13 cellular contexts compared by ENCODE assay signal in the genomic region with DNA sequence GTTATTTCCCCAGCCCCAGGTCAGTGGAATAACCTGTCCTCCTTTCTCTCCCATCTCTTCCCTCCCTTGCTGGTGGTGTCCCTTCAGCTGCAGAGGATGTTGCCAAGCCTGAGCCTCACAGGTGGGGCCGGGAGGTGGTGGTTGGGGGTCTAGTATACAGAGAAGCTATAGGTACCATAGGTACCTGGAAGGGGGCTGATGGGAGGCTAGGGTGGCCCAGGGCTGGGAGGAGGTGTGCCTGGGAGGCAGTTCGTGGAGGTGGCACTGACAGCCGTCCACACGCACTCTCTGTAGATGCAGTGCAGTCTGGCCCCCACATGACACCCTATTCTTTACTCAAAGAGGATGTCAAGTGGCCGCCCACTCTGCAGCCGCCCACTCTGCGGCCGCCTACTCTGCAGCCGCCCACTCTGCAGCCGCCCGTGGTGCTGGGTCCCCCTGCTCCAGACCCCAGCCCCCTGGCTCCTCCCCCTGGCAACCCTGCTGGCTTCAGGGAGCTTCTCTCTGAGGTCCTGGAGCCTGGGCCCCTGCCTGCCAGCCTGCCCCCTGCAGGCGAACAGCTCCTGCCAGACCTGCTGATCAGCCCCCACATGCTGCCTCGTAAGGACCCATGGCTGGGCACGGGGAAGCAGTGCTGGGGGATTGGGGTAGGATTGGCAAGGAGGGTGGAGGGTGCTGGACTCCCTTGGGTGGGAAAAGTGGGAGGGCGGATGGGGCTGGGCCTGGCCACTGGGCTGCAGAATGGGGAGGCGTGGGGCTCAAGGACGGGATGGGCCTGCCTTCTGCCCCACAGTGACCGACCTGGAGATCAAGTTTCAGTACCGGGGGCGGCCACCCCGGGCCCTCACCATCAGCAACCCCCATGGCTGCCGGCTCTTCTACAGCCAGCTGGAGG. TPM values are rescaled to one million over a fixed set of nuclear protein-coding genes. Genes with fewer than 3 reads are reported as not detected.
DNase-seq lines count a peak whose midpoint lies in the region; ATAC-seq and TF ChIP-seq lines count a peak whose summit lies in the region.
"Had no signal": no experiment of that assay in that cellular context is flagged by ENCODE, and none has a peak within 500 bp of the region (broad histone marks: within the 10 kb centered on the region; RNA-seq: fewer than 3 reads in every experiment).

No MANE protein-coding gene starts in this region.

- H3K4me3 ChIP-seq in Karpas-422 (ENCODE audit: low read length) (no peak overlapping the region), retinal pigment epithelial cell (ENCODE audit: low read length) (no peak overlapping the region)

- H3K4me3 Mint-ChIP-seq in chondrocyte (ENCODE audit: unreplicated experiment): no peak overlapping the region
- H3K4me3 Mint-ChIP-seq: activated T-helper 1 cell treated with anti-CD3 and anti-CD28 coated beads, Interleukin-12 subunit alpha, Interleukin-12 subunit beta, Interleukin-2, Interleukin-4 antibody, amounts not matched to agents 30 ng/mL and 10 ng/mL and 1 ng/mL, durations not matched to agents 14 hours and 24 hours and 36 hours had no signal

- no peaks in the 10 kb centered on the region for H3K9me3 ChIP-seq in Karpas-422 (ENCODE audit: low read length)

- H3K9me2 ChIP-seq in Karpas-422 (replicated peaks; ENCODE audit: insufficient read depth, low read length): no peaks in the 10 kb centered on the region

- no peak overlapping the region for H3K4me2 ChIP-seq in Karpas-422 (ENCODE audit: low read depth, low read length, poor library complexity, severe bottlenecking)

- H3K4me1 Mint-ChIP-seq in chondrocyte (ENCODE audit: low read depth): no peaks in the 10 kb centered on the region

- no peak overlapping the region for H2AFZ ChIP-seq in Karpas-422 (ENCODE audit: low read length)

- H3K36me3 ChIP-seq in Karpas-422 (ENCODE audit: insufficient read depth, low read length): no peaks in the 10 kb centered on the region

- H3K27me3 Mint-ChIP-seq in chondrocyte (ENCODE audit: low read depth): peaks cover 2% of the 10 kb centered on the region

- TF ChIP-seq CTCF in chondrocyte (IDR thresholded peaks at IDR 0.05) (peak; percentile 26), retinal pigment epithelial cell (conservative IDR thresholded peaks at IDR 0.05; ENCODE audit: low read depth, low read length) (peak; percentile 23)

- no peak overlapping the region for H3K27ac Mint-ChIP-seq in chondrocyte (ENCODE audit: unreplicated experiment)
- H3K27ac Mint-ChIP-seq: activated T-helper 1 cell treated with anti-CD3 and anti-CD28 coated beads, Interleukin-12 subunit alpha, Interleukin-12 subunit beta, Interleukin-2, Interleukin-4 antibody, amounts not matched to agents 30 ng/mL and 10 ng/mL and 1 ng/mL, durations not matched to agents 14 hours and 24 hours and 36 hours had no signal

- DNase-seq in DMS 273 (lab: John Stamatoyannopoulos, UW; ENCODE audit: unreplicated experiment) (peak; percentile 56), DMS 273 treated with DMSO at 0.1 percent for 48 hours (lab: John Stamatoyannopoulos, UW) (no peak), Karpas-422 (peak; percentile 69), chondrocyte (ENCODE audit: low spot score) (no peak), retinal pigment epithelial cell (ENCODE audit: low read depth) (no peak), hypothalamus (lab: John Stamatoyannopoulos, UW) (no peak), COLO668 (lab: John Stamatoyannopoulos, UW; ENCODE audit: unreplicated experiment) (no peak)
- DNase-seq: cortex of kidney, hippocampal formation, NCI-H1417 treated with DMSO at 0.1 percent for 48 hours, substantia nigra had no signal

- H4K20me1 ChIP-seq in Karpas-422 (ENCODE audit: insufficient read depth, low read depth, low read length): no peaks in the 10 kb centered on the region

- H3K79me2 ChIP-seq in Karpas-422 (ENCODE audit: low read length): no peaks in the 10 kb centered on the region

- H3K9ac ChIP-seq in Karpas-422 (ENCODE audit: low read length): no peak overlapping the region

- no peak for ATAC-seq in HG02610 (IDR thresholded peaks at IDR 0.05; ENCODE audit: unreplicated experiment)

- H3K27me3 ChIP-seq in Karpas-422 (ENCODE audit: low read length): no peaks in the 10 kb centered on the region

- no peaks in the 10 kb centered on the region for H3K4me1 ChIP-seq in Karpas-422 (ENCODE audit: low read length)

- H3K9me3 Mint-ChIP-seq in chondrocyte (ENCODE audit: low read depth): no peaks in the 10 kb centered on the region
- H3K9me3 Mint-ChIP-seq: activated T-helper 1 cell treated with anti-CD3 and anti-CD28 coated beads, Interleukin-12 subunit alpha, Interleukin-12 subunit beta, Interleukin-2, Interleukin-4 antibody, amounts not matched to agents 30 ng/mL and 10 ng/mL and 1 ng/mL, durations not matched to agents 14 hours and 24 hours and 36 hours had no signal

- no peaks in the 10 kb centered on the region for H3K36me3 Mint-ChIP-seq in chondrocyte (ENCODE audit: low read depth)

- no peak overlapping the region for H3K27ac ChIP-seq in Karpas-422 (ENCODE audit: low read length)

RNA-seq across cellular contexts. Expression of a gene that starts 9.5 kb away (rescaled TPM):
- total RNA-seq in Karpas-422 (2014; rRNA removed; shearing (Covaris generic); ENCODE audit: low replicate concordance): 7.8 and 11.5 TPM in 2 replicates
- 0.26 to 0.53 TPM (median 0.37 TPM) in 3 replicates for total RNA-seq in chondrocyte

RNA-seq across cellular contexts. Expression of a gene that starts 36.7 kb away (rescaled TPM):
- 1.6 and 11.7 TPM in 2 replicates for total RNA-seq in Karpas-422 (2014; rRNA removed; shearing (Covaris generic); ENCODE audit: low replicate concordance)
- 1.3 to 1.5 TPM in 2 of 3 replicates, not detected in the other for total RNA-seq in chondrocyte
- total RNA-seq: activated T-helper 1 cell treated with anti-CD3 and anti-CD28 coated beads, Interleukin-12 subunit alpha, Interleukin-12 subunit beta, Interleukin-2, Interleukin-4 antibody, amounts not matched to agents 30 ng/mL and 10 ng/mL and 1 ng/mL, durations not matched to agents 14 hours and 24 hours and 36 hours had no signal

Comparison
In these comparisons a context has a peak if more than half of its experiments do, and no peak if none do; other contexts are left out.
1. DNase-seq: peak in DMS 273 (single experiment) and Karpas-422 (single experiment); none in DMS 273 treated with DMSO at 0.1 percent for 48 hours (single experiment), chondrocyte (single experiment), retinal pigment epithelial cell (single experiment), hypothalamus (0 of 51) and COLO668 (single experiment).